ENCODE assay signal across 12 cellular contexts in genomic region chr22:18558516-18558915, GRCh38. TPM values are rescaled to one million over a fixed set of nuclear protein-coding genes. Genes with fewer than 3 reads are reported as not detected.
DNase-seq lines count a peak whose midpoint lies in the region; ATAC-seq, FAIRE-seq and TF ChIP-seq lines count a peak whose summit lies in the region.
"Not testable (repeated sequence)": the region's sequence is repeated elsewhere in the genome, so short reads cannot be mapped to it uniquely, and the experiment has no call there.
"Had no signal": no experiment of that assay in that cellular context is flagged by ENCODE, and none has a peak within 500 bp of the region (broad histone marks: within the 10 kb centered on the region; RNA-seq: fewer than 3 reads in every experiment).

No MANE protein-coding gene starts in this region.

- not testable (repeated sequence) for FAIRE-seq in A549 (lab: Jason Lieb, UNC)

- H3K36me3 ChIP-seq in RWPE2 (ENCODE audit: low read depth); heart left ventricle; lower lobe of right lung; psoas muscle (ENCODE audit: insufficient read depth in 1 of 2, low read depth in 1 of 2); upper lobe of right lung: not testable (repeated sequence)

- intact Hi-C loops in heart left ventricle (cut with DNase I); left colon (cut with DNase I, micrococcal nuclease); lower lobe of right lung (cut with DNase I); psoas muscle (cut with DNase I); upper lobe of right lung (cut with DNase I): not testable (repeated sequence)

- not testable (repeated sequence) for TF ChIP-seq POLR2A in A549 (IDR thresholded peaks at IDR 0.05; ENCODE audit: low read length); heart left ventricle (IDR thresholded peaks at IDR 0.05)

- not testable (repeated sequence) for TF ChIP-seq RAD21 in A549 (conservative IDR thresholded peaks at IDR 0.05 in 1 of 2, IDR thresholded peaks at IDR 0.05 in 1 of 2)

- no CpG with 5 or more reads among the region's 4 CpGs for WGBS in A549 (ENCODE audit: missing lambda C conversion rate)
- WGBS in heart left ventricle, 4 donors, result no CpG with 5 or more reads among the region's 4 CpGs
- WGBS in psoas muscle, 3 donors, result no CpG with 5 or more reads among the region's 4 CpGs

- not testable (repeated sequence) for H3K27me3 ChIP-seq in RWPE2 (ENCODE audit: insufficient read depth, poor library complexity, severe bottlenecking); heart left ventricle; lower lobe of right lung (ENCODE audit: low read depth); psoas muscle (ENCODE audit: insufficient read depth in 3 of 3, low read length in 2 of 3); upper lobe of right lung

- not testable (repeated sequence) for H3K4me1 ChIP-seq in A549; RWPE2 (ENCODE audit: insufficient read depth, poor library complexity, severe bottlenecking); heart left ventricle; lower lobe of right lung; psoas muscle; upper lobe of right lung

- not testable (repeated sequence) for DNase-seq in A549 (ENCODE audit: low read depth in 1 of 2, low spot score in 1 of 2); RWPE2 (ENCODE audit: low spot score); heart left ventricle; left colon; lower lobe of right lung; psoas muscle; upper lobe of right lung

- H3K27ac ChIP-seq in A549; RWPE2 (ENCODE audit: poor library complexity, severe bottlenecking); heart left ventricle; lower lobe of right lung; psoas muscle; upper lobe of right lung: not testable (repeated sequence)

- H3K9me3 ChIP-seq in A549; RWPE2 (ENCODE audit: severe bottlenecking); heart left ventricle; lower lobe of right lung; psoas muscle; upper lobe of right lung: not testable (repeated sequence)

- H3K4me3 ChIP-seq in A549; RWPE2 (ENCODE audit: severe bottlenecking); heart left ventricle; lower lobe of right lung; psoas muscle; upper lobe of right lung: not testable (repeated sequence)

- CTCF ChIA-PET in A549 (lab: Yijun Ruan, JAX), result not testable (repeated sequence)

- POLR2A ChIA-PET in A549 (lab: Yijun Ruan, JAX), result not testable (repeated sequence)

- not testable (repeated sequence) for H3K4me2 ChIP-seq in A549

- not testable (repeated sequence) for TF ChIP-seq EP300 in A549 (IDR thresholded peaks at IDR 0.05)

- TF ChIP-seq CTCF in A549 (IDR thresholded peaks at IDR 0.05); RWPE2 (IDR thresholded peaks at IDR 0.05; ENCODE audit: poor library complexity, severe bottlenecking); heart left ventricle (IDR thresholded peaks at IDR 0.05); lower lobe of right lung (IDR thresholded peaks at IDR 0.05); psoas muscle (IDR thresholded peaks at IDR 0.05); upper lobe of right lung (IDR thresholded peaks at IDR 0.05): not testable (repeated sequence)

- ATAC-seq in A549, result peak; percentile 70 to 91
- ATAC-seq in RWPE2 (ENCODE audit: low read depth), result peak; percentile 85
- peak; percentile 59 for ATAC-seq in esophagus mucosa
- peak; percentile 88 to 94 (median 89) for ATAC-seq in heart left ventricle
- peak; percentile 82 for ATAC-seq in left colon
- ATAC-seq in lower lobe of right lung, result peak; percentile 89 to 95
- ATAC-seq in psoas muscle, result peak; percentile 77 to 86 (median 79)
- peak; percentile 83 for ATAC-seq in upper lobe of right lung

RNA-seq across cellular contexts. Expression of gene TMEM191B, which starts 30.9 kb away (rescaled TPM):
- polyA plus RNA-seq in A549 (2011; rRNA removed) (0.24 and 0.34 TPM in 2 replicates), A549 (2017; fragmentation: RNase III; extraction: RNeasy Plus Mini Kit Qiagen cat#74134 plus additional on column Dnase treatment) (0.53 to 0.70 TPM (median 0.67 TPM) in 3 replicates), heart left ventricle (under 1 TPM in 1 of 2 donors, not detected in 1; 0.65 TPM), psoas muscle (not detected)
- 0.75 and 1.9 TPM in 2 replicates for polyA plus RNA-seq in A549 (2012; cell fraction: cytosol; rRNA removed)
- 8.0 and 11.7 TPM in 2 replicates for polyA plus RNA-seq in A549 (2012; cell fraction: nucleus; rRNA removed)
- polyA minus RNA-seq in A549 (2011; rRNA and poly(A)+ RNA removed), result not detected in 2 replicates
- total RNA-seq in esophagus mucosa (3.0 TPM), heart left ventricle (1 to 10 TPM in 4 of 9 donors, under 1 TPM in 2, not detected in 3; 0.66 to 2.1 (median 1.1) TPM), left colon (1 to 10 TPM; 2.1 to 6.7 TPM), lower lobe of right lung (7.6 TPM), psoas muscle (not detected), upper lobe of right lung (2.1 TPM)

RNA-seq across cellular contexts. Expression of gene GGTLC3, which starts 40.6 kb away (rescaled TPM):
- not detected in 2 replicates for polyA plus RNA-seq in A549 (2011; rRNA removed)
- not detected in 2 replicates for polyA plus RNA-seq in A549 (2012; cell fraction: cytosol; rRNA removed)
- polyA plus RNA-seq in A549 (2012; cell fraction: nucleus; rRNA removed), result not detected in 2 replicates
- not detected in 3 replicates for polyA plus RNA-seq in A549 (2017; fragmentation: RNase III; extraction: RNeasy Plus Mini Kit Qiagen cat#74134 plus additional on column Dnase treatment)
- not detected in 2 replicates for polyA minus RNA-seq in A549 (2011; rRNA and poly(A)+ RNA removed)
- total RNA-seq in esophagus mucosa, result not detected
- not detected for total RNA-seq in heart left ventricle
- polyA plus RNA-seq in heart left ventricle, result not detected
- not detected for total RNA-seq in left colon
- total RNA-seq in lower lobe of right lung, result 8.0 TPM
- not detected for total RNA-seq in psoas muscle
- not detected for polyA plus RNA-seq in psoas muscle
- total RNA-seq in upper lobe of right lung, result 13.1 TPM
- total RNA-seq: Caco-2; CD8-positive, alpha-beta memory T cell; H9; HT-29 had no signal
- polyA plus RNA-seq: CD8-positive, alpha-beta memory T cell had no signal

RNA-seq across cellular contexts. Expression of gene RIMBP3, which starts 53.2 kb away (rescaled TPM):
- polyA plus RNA-seq in A549 (2011; rRNA removed) (0.31 and 0.36 TPM in 2 replicates), A549 (2017; fragmentation: RNase III; extraction: RNeasy Plus Mini Kit Qiagen cat#74134 plus additional on column Dnase treatment) (0.38 to 0.57 TPM (median 0.54 TPM) in 3 replicates), heart left ventricle (under 1 TPM in 1 of 2 donors, not detected in 1; 0.04 TPM), psoas muscle (under 1 TPM in 2 of 3 donors, not detected in 1; 0.01 to 0.09 TPM)
- 0.13 and 0.18 TPM in 2 replicates for polyA plus RNA-seq in A549 (2012; cell fraction: cytosol; rRNA removed)
- 0.34 and 0.48 TPM in 2 replicates for polyA plus RNA-seq in A549 (2012; cell fraction: nucleus; rRNA removed)
- polyA minus RNA-seq in A549 (2011; rRNA and poly(A)+ RNA removed), result 1.3 and 1.9 TPM in 2 replicates
- total RNA-seq in esophagus mucosa (0.04 TPM), heart left ventricle (under 1 TPM in 8 of 9 donors, not detected in 1; 0.05 to 0.43 (median 0.26) TPM), left colon (under 1 TPM; 0.12 to 0.25 TPM), lower lobe of right lung (1.6 TPM), psoas muscle (under 1 TPM in 1 of 4 donors, not detected in 3; 0.11 TPM), upper lobe of right lung (0.87 TPM)
- total RNA-seq: Caco-2 had no signal
